Comparison of ENCODE assay signal across 1 cellular context in genomic region chr16:54040480-54040879, GRCh38.
TF ChIP-seq lines count a peak whose summit lies in the region.

No MANE protein-coding gene starts in this region.

TF ChIP-seq in HepG2, 621 proteins besides CTCF, POLR2A, EP300 and RAD21 (continued from another document and continues in another):
- TF ChIP-seq ZNF12 (CRISPR knock-in tag; IDR thresholded peaks at IDR 0.05), result peak; percentile 57; the same call in 1 of the 2 replicates
- no peak for TF ChIP-seq ZNF720 (CRISPR knock-in tag; IDR thresholded peaks at IDR 0.05)
- TF ChIP-seq PREB (CRISPR knock-in tag; IDR thresholded peaks at IDR 0.05), result no peak
- no peak for TF ChIP-seq ZNF816 (CRISPR knock-in tag; IDR thresholded peaks at IDR 0.05; ENCODE audit: borderline replicate concordance)
- TF ChIP-seq ZNF607 (CRISPR knock-in tag; IDR thresholded peaks at IDR 0.05; ENCODE audit: borderline replicate concordance), result no peak
- TF ChIP-seq SRSF4 (IDR thresholded peaks at IDR 0.05; ENCODE audit: low read depth, low read length, poor library complexity, severe bottlenecking), result no peak
- TF ChIP-seq FOXA3 (CRISPR knock-in tag; IDR thresholded peaks at IDR 0.05), result peak; percentile 62; the same call in 1 of the 2 replicates
- TF ChIP-seq XRCC5 (optimal IDR thresholded peaks at IDR 0.05; ENCODE audit: low read length), result no peak
- TF ChIP-seq ZNF773 (CRISPR knock-in tag; IDR thresholded peaks at IDR 0.05; ENCODE audit: borderline replicate concordance), result no peak
- TF ChIP-seq, protein P1, sequence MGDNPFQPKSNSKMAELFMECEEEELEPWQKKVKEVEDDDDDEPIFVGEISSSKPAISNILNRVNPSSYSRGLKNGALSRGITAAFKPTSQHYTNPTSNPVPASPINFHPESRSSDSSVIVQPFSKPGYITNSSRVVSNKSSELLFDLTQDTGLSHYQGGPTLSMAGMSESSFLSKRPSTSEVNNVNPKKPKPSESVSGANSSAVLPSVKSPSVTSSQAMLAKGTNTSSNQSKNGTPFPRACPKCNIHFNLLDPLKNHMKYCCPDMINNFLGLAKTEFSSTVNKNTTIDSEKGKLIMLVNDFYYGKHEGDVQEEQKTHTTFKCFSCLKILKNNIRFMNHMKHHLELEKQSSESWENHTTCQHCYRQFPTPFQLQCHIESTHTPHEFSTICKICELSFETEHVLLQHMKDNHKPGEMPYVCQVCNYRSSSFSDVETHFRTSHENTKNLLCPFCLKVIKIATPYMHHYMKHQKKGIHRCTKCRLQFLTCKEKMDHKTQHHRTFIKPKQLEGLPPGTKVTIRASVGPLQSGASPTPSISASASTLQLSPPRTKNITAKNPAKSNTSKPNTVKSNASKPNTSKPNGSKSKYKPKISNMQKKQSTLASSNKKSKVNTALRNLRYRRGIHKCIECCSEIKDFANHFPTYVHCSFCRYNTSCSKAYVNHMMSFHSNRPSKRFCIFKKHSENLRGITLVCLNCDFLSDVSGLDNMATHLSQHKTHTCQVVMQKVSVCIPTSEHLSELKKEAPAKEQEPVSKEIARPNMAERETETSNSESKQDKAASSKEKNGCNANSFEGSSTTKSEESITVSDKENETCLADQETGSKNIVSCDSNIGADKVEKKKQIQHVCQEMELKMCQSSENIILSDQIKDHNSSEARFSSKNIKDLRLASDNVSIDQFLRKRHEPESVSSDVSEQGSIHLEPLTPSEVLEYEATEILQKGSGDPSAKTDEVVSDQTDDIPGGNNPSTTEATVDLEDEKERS (CRISPR knock-in tag; IDR thresholded peaks at IDR 0.05), result 0 out of 2 replicates have a peak, but pooled peaks have one; percentile 34
- TF ChIP-seq AFF4 (CRISPR knock-in tag; IDR thresholded peaks at IDR 0.05), result no peak
- TF ChIP-seq HMGA1 (CRISPR knock-in tag; conservative IDR thresholded peaks at IDR 0.05), result no peak
- no peak for TF ChIP-seq HNRNPLL (IDR thresholded peaks at IDR 0.05; ENCODE audit: low read depth, low read length, poor library complexity, severe bottlenecking)
- no peak for TF ChIP-seq HNRNPUL1 (IDR thresholded peaks at IDR 0.05; ENCODE audit: low read depth, low read length)
- TF ChIP-seq TAF15 (IDR thresholded peaks at IDR 0.05; ENCODE audit: low read depth, low read length, poor library complexity, severe bottlenecking), result no peak
- TF ChIP-seq TMF1 (CRISPR knock-in tag; IDR thresholded peaks at IDR 0.05; ENCODE audit: low read depth), result no peak
- no peak for TF ChIP-seq TAF1 (CRISPR knock-in tag; IDR thresholded peaks at IDR 0.05)
- TF ChIP-seq, protein P2, sequence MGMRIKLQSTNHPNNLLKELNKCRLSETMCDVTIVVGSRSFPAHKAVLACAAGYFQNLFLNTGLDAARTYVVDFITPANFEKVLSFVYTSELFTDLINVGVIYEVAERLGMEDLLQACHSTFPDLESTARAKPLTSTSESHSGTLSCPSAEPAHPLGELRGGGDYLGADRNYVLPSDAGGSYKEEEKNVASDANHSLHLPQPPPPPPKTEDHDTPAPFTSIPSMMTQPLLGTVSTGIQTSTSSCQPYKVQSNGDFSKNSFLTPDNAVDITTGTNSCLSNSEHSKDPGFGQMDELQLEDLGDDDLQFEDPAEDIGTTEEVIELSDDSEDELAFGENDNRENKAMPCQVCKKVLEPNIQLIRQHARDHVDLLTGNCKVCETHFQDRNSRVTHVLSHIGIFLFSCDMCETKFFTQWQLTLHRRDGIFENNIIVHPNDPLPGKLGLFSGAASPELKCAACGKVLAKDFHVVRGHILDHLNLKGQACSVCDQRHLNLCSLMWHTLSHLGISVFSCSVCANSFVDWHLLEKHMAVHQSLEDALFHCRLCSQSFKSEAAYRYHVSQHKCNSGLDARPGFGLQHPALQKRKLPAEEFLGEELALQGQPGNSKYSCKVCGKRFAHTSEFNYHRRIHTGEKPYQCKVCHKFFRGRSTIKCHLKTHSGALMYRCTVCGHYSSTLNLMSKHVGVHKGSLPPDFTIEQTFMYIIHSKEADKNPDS (CRISPR knock-in tag; IDR thresholded peaks at IDR 0.05), result no peak
- TF ChIP-seq HDAC6 (IDR thresholded peaks at IDR 0.05; ENCODE audit: low read depth, low read length), result no peak
- TF ChIP-seq NFE2L1 (CRISPR knock-in tag; IDR thresholded peaks at IDR 0.05; ENCODE audit: borderline replicate concordance), result no peak
- no peak for TF ChIP-seq ETV6 (CRISPR knock-in tag; conservative IDR thresholded peaks at IDR 0.05)
- TF ChIP-seq ARNT2 (CRISPR knock-in tag; IDR thresholded peaks at IDR 0.05; ENCODE audit: low read depth), result no peak
- no peak for TF ChIP-seq CREB1 (IDR thresholded peaks at IDR 0.05)
- 0 out of 2 replicates have a peak, but pooled peaks have one; percentile 32 for TF ChIP-seq CREB1 (CRISPR knock-in tag; IDR thresholded peaks at IDR 0.05)
- TF ChIP-seq, protein P3, sequence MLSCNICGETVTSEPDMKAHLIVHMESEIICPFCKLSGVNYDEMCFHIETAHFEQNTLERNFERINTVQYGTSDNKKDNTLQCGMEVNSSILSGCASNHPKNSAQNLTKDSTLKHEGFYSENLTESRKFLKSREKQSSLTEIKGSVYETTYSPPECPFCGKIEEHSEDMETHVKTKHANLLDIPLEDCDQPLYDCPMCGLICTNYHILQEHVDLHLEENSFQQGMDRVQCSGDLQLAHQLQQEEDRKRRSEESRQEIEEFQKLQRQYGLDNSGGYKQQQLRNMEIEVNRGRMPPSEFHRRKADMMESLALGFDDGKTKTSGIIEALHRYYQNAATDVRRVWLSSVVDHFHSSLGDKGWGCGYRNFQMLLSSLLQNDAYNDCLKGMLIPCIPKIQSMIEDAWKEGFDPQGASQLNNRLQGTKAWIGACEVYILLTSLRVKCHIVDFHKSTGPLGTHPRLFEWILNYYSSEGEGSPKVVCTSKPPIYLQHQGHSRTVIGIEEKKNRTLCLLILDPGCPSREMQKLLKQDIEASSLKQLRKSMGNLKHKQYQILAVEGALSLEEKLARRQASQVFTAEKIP (CRISPR knock-in tag; IDR thresholded peaks at IDR 0.05; ENCODE audit: borderline replicate concordance), result no peak
- TF ChIP-seq, protein P4, sequence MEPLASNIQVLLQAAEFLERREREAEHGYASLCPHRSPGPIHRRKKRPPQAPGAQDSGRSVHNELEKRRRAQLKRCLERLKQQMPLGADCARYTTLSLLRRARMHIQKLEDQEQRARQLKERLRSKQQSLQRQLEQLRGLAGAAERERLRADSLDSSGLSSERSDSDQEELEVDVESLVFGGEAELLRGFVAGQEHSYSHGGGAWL (CRISPR knock-in tag; IDR thresholded peaks at IDR 0.05), result no peak
- TF ChIP-seq FOXO4 (CRISPR knock-in tag; conservative IDR thresholded peaks at IDR 0.05), result no peak
- no peak for TF ChIP-seq MTERF4 (CRISPR knock-in tag; IDR thresholded peaks at IDR 0.05)
- TF ChIP-seq, protein P5, sequence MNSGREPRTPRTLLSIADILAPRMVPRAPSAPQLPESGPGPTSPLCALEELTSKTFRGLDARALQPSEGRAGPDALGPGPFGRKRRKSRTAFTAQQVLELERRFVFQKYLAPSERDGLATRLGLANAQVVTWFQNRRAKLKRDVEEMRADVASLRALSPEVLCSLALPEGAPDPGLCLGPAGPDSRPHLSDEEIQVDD (CRISPR knock-in tag; IDR thresholded peaks at IDR 0.05; ENCODE audit: borderline replicate concordance), result no peak
- TF ChIP-seq ZBTB8A (CRISPR knock-in tag; IDR thresholded peaks at IDR 0.05; ENCODE audit: borderline replicate concordance, low read depth), result no peak
- TF ChIP-seq REL (CRISPR knock-in tag; conservative IDR thresholded peaks at IDR 0.05), result no peak
- TF ChIP-seq ZNF276 (CRISPR knock-in tag; IDR thresholded peaks at IDR 0.05; ENCODE audit: low read depth), result no peak
- TF ChIP-seq HHEX (CRISPR knock-in tag; IDR thresholded peaks at IDR 0.05), result no peak
- TF ChIP-seq POGK (CRISPR knock-in tag; conservative IDR thresholded peaks at IDR 0.05), result no peak
- TF ChIP-seq HOXD1 (CRISPR knock-in tag; IDR thresholded peaks at IDR 0.05), result no peak
